In the genomic region with DNA sequence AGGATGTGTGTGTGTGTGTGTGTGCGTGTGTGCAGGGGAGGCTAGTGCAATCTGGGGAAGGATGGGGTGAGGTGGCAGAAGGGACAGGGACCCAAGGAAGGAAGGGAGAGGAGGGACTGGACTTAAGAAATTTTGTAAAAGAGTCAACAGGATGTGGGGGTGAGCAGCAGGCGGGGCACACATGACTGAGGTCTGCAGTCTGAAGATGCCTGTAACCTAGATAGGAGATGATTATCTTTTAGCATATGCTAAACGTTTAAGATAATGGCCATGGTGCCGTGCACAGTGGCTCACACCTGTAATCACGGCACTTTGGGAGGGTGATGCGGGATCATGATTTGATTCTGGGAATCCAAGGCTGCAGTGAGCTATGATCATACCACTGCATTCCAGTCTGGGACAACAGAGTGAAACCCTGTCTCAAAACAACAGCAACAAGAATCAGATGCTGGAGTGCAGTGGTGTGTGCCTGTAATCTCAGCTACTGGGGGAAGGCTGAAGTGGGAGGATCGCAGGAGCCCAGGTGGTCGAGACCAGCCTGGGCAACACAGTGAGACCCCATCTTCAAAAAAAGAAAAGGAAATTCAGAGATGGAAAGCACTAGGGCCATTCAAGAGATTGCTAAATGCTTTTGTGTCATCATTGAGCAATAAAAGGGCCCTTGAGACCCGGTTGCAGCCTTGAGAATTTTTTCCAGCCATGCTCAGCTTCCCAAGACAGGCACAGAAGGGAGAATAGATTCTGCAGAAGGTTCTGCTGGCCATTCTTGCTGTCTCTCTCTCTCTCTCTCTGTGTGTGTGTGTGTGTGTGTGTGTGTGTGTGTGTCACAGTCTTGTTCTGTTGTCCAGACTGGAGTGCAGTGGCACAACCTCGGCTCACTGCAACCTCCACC, we compare ENCODE assay signal across 1 cellular context.
TF ChIP-seq lines count a peak whose summit lies in the region.

No MANE protein-coding gene starts in this region.

TF ChIP-seq in SK-N-SH treated with all-trans-retinoic acid at 6 μM for 48 hours, 23 proteins besides CTCF, POLR2A, EP300 and RAD21 (continued from another document):
- TF ChIP-seq, protein P1, sequence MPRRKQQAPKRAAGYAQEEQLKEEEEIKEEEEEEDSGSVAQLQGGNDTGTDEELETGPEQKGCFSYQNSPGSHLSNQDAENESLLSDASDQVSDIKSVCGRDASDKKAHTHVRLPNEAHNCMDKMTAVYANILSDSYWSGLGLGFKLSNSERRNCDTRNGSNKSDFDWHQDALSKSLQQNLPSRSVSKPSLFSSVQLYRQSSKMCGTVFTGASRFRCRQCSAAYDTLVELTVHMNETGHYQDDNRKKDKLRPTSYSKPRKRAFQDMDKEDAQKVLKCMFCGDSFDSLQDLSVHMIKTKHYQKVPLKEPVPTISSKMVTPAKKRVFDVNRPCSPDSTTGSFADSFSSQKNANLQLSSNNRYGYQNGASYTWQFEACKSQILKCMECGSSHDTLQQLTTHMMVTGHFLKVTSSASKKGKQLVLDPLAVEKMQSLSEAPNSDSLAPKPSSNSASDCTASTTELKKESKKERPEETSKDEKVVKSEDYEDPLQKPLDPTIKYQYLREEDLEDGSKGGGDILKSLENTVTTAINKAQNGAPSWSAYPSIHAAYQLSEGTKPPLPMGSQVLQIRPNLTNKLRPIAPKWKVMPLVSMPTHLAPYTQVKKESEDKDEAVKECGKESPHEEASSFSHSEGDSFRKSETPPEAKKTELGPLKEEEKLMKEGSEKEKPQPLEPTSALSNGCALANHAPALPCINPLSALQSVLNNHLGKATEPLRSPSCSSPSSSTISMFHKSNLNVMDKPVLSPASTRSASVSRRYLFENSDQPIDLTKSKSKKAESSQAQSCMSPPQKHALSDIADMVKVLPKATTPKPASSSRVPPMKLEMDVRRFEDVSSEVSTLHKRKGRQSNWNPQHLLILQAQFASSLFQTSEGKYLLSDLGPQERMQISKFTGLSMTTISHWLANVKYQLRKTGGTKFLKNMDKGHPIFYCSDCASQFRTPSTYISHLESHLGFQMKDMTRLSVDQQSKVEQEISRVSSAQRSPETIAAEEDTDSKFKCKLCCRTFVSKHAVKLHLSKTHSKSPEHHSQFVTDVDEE (CRISPR knock-in tag; IDR thresholded peaks at IDR 0.05): no peak
- no peak for TF ChIP-seq TOX (CRISPR knock-in tag; IDR thresholded peaks at IDR 0.05; ENCODE audit: borderline replicate concordance)
- TF ChIP-seq, protein P2, sequence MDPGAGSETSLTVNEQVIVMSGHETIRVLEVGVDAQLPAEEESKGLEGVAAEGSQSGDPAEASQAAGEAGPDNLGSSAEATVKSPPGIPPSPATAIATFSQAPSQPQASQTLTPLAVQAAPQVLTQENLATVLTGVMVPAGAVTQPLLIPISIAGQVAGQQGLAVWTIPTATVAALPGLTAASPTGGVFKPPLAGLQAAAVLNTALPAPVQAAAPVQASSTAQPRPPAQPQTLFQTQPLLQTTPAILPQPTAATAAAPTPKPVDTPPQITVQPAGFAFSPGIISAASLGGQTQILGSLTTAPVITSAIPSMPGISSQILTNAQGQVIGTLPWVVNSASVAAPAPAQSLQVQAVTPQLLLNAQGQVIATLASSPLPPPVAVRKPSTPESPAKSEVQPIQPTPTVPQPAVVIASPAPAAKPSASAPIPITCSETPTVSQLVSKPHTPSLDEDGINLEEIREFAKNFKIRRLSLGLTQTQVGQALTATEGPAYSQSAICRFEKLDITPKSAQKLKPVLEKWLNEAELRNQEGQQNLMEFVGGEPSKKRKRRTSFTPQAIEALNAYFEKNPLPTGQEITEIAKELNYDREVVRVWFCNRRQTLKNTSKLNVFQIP (CRISPR knock-in tag; IDR thresholded peaks at IDR 0.05; ENCODE audit: borderline replicate concordance, low read depth): no peak
- TF ChIP-seq ARNTL (CRISPR knock-in tag; IDR thresholded peaks at IDR 0.05; ENCODE audit: borderline replicate concordance, low read depth): no peak
- TF ChIP-seq, protein P3, sequence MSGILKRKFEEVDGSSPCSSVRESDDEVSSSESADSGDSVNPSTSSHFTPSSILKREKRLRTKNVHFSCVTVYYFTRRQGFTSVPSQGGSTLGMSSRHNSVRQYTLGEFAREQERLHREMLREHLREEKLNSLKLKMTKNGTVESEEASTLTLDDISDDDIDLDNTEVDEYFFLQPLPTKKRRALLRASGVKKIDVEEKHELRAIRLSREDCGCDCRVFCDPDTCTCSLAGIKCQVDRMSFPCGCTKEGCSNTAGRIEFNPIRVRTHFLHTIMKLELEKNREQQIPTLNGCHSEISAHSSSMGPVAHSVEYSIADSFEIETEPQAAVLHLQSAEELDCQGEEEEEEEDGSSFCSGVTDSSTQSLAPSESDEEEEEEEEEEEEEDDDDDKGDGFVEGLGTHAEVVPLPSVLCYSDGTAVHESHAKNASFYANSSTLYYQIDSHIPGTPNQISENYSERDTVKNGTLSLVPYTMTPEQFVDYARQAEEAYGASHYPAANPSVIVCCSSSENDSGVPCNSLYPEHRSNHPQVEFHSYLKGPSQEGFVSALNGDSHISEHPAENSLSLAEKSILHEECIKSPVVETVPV (CRISPR knock-in tag; IDR thresholded peaks at IDR 0.05): no peak
- TF ChIP-seq SNAI2 (CRISPR knock-in tag; IDR thresholded peaks at IDR 0.05): no peak
- TF ChIP-seq ZFP30 (CRISPR knock-in tag; IDR thresholded peaks at IDR 0.05): no peak
- TF ChIP-seq TCF4 (CRISPR knock-in tag; IDR thresholded peaks at IDR 0.05; ENCODE audit: borderline replicate concordance): no peak
- TF ChIP-seq CSDC2 (CRISPR knock-in tag; IDR thresholded peaks at IDR 0.05): no peak
- no peak for TF ChIP-seq ZNF70 (CRISPR knock-in tag; IDR thresholded peaks at IDR 0.05)
- no peak for TF ChIP-seq ZFP3 (CRISPR knock-in tag; IDR thresholded peaks at IDR 0.05)
